In genomic region chr1:208233546-208233945, GRCh38 we compare ENCODE assay signal across 1 cellular context.
TF ChIP-seq lines count a peak whose summit lies in the region.

No MANE protein-coding gene starts in this region.

TF ChIP-seq in SK-N-SH, 30 proteins besides CTCF, POLR2A, EP300 and RAD21 (continued from another document):
- TF ChIP-seq USF1 (IDR thresholded peaks at IDR 0.05; ENCODE audit: borderline replicate concordance, low read depth) (no peak), TEAD4 (IDR thresholded peaks at IDR 0.05; ENCODE audit: borderline replicate concordance, insufficient read depth) (no peak), CHD2 (IDR thresholded peaks at IDR 0.05; ENCODE audit: low read length, partially characterized antibody) (no peak)
